25 cellular contexts compared by ENCODE assay signal in genomic region chr4:95158626-95159025, GRCh38.
"Had no signal": no experiment of that assay in that cellular context is flagged by ENCODE, and none has a peak within 500 bp of the region (broad histone marks: within the 10 kb centered on the region; RNA-seq: fewer than 3 reads in every experiment).

No MANE protein-coding gene starts in this region.

- H3K9me3 Mint-ChIP-seq: activated naive CD4-positive, alpha-beta T cell treated with anti-CD3 and anti-CD28 coated beads, Interleukin-2, amount 50 U/mL, for 24 hours; activated T-helper 2 cell treated with anti-CD3 and anti-CD28 coated beads, Interferon-gamma antibody, Interleukin-2, Interleukin-4, amounts not matched to agents 10 μg/mL and 5 μg/mL and 100 μg/mL, durations not matched to agents 14 hours and 24 hours and 36 hours; mesothelial cell of epicardium; naive B cell had no signal

- H3K4me1 ChIP-seq: gastrocnemius medialis, right atrium auricular region, thyroid gland, upper lobe of left lung, vagina had no signal

- H3K4me3 Mint-ChIP-seq: activated CD8-positive, alpha-beta memory T cell treated with anti-CD3 and anti-CD28 coated beads, Interleukin-2, amount 10 ng/mL, durations not matched to agents 7 days and 5 days; activated CD8-positive, alpha-beta T cell treated with anti-CD3 and anti-CD28 coated beads, Interleukin-2, amount 10 ng/mL, durations not matched to agents 7 days and 5 days; activated naive CD4-positive, alpha-beta T cell treated with anti-CD3 and anti-CD28 coated beads, Interleukin-2, amount 50 U/mL, for 24 hours; mesothelial cell of epicardium; T-helper 17 cell had no signal

- H3K27me3 Mint-ChIP-seq: activated naive CD4-positive, alpha-beta T cell treated with anti-CD3 and anti-CD28 coated beads, Interleukin-2, amount 50 U/mL, for 24 hours had no signal

- H3K9me3 ChIP-seq: gastrocnemius medialis, right atrium auricular region, thyroid gland, upper lobe of left lung, vagina had no signal

- H3K36me3 ChIP-seq: brain microvascular endothelial cell, gastrocnemius medialis, right atrium auricular region, thyroid gland, upper lobe of left lung, vagina had no signal

- H3K4me3 ChIP-seq: gastrocnemius medialis, right atrium auricular region, thyroid gland, upper lobe of left lung, vagina had no signal

- H3K27me3 ChIP-seq: brain microvascular endothelial cell, gastrocnemius medialis, right atrium auricular region, thyroid gland, upper lobe of left lung, vagina had no signal

- ATAC-seq: activated CD8-positive, alpha-beta memory T cell treated with anti-CD3 and anti-CD28 coated beads, Interleukin-2, amount 10 ng/mL, durations not matched to agents 7 days and 5 days; activated CD8-positive, alpha-beta T cell treated with anti-CD3 and anti-CD28 coated beads, Interleukin-2, amount 10 ng/mL, durations not matched to agents 7 days and 5 days; gastrocnemius medialis; left colon; T-helper 17 cell had no signal

- H3K4me1 Mint-ChIP-seq: naive B cell had no signal

- H3K27ac Mint-ChIP-seq: activated CD8-positive, alpha-beta memory T cell treated with anti-CD3 and anti-CD28 coated beads, Interleukin-2, amount 10 ng/mL, durations not matched to agents 7 days and 5 days; activated CD8-positive, alpha-beta T cell treated with anti-CD3 and anti-CD28 coated beads, Interleukin-2, amount 10 ng/mL, durations not matched to agents 7 days and 5 days; activated naive CD4-positive, alpha-beta T cell treated with anti-CD3 and anti-CD28 coated beads, Interleukin-2, amount 50 U/mL, for 24 hours; activated T-helper 2 cell treated with anti-CD3 and anti-CD28 coated beads, Interferon-gamma antibody, Interleukin-2, Interleukin-4, amounts not matched to agents 10 μg/mL and 5 μg/mL and 100 μg/mL, durations not matched to agents 14 hours and 24 hours and 36 hours; mesothelial cell of epicardium; T-helper 17 cell had no signal

- H3K27ac ChIP-seq: brain microvascular endothelial cell, gastrocnemius medialis, right atrium auricular region, thyroid gland, upper lobe of left lung, vagina had no signal

- DNase-seq: activated CD4-positive, alpha-beta T cell treated with anti-CD3 and anti-CD28 coated beads for 1 hour; activated CD4-positive, alpha-beta T cell treated with anti-CD3 and anti-CD28 coated beads, Interleukin-2, amount 50 U/mL, for 1 hour; activated CD8-positive, alpha-beta memory T cell treated with anti-CD3 and anti-CD28 coated beads, Interleukin-2, amount 10 ng/mL, durations not matched to agents 7 days and 5 days; activated CD8-positive, alpha-beta T cell treated with anti-CD3 and anti-CD28 coated beads, Interleukin-2, amount 10 ng/mL, durations not matched to agents 7 days and 5 days; activated T-cell treated with anti-CD3 and anti-CD28 coated beads, Interleukin-2, amount 50 U/mL, for 48 hours; aorta; brain microvascular endothelial cell; dermis blood vessel endothelial cell; effector CD8-positive, alpha-beta T cell; gastrocnemius medialis; glutamatergic neuron; islet precursor cell; left colon; naive B cell; occipital lobe; stimulated activated naive CD4-positive, alpha-beta T cell; T-helper 17 cell; T1000; thyroid gland; upper lobe of left lung had no signal

- H3K36me3 Mint-ChIP-seq: activated CD8-positive, alpha-beta memory T cell treated with anti-CD3 and anti-CD28 coated beads, Interleukin-2, amount 10 ng/mL, durations not matched to agents 7 days and 5 days; activated naive CD4-positive, alpha-beta T cell treated with anti-CD3 and anti-CD28 coated beads, Interleukin-2, amount 50 U/mL, for 24 hours; mesothelial cell of epicardium; naive B cell had no signal
